ENCODE assay signal across 19 cellular contexts in genomic region chr13:63541336-63541735, GRCh38.
"Had no signal": no experiment of that assay in that cellular context is flagged by ENCODE, and none has a peak within 500 bp of the region (broad histone marks: within the 10 kb centered on the region; RNA-seq: fewer than 3 reads in every experiment).

No MANE protein-coding gene starts in this region.

- H3K36me3 Mint-ChIP-seq: naive thymus-derived CD8-positive, alpha-beta T cell had no signal

- H3K4me3 ChIP-seq: dorsolateral prefrontal cortex, heart right ventricle, mucosa of descending colon, psoas muscle, right lobe of liver had no signal

- H3K27ac Mint-ChIP-seq: naive thymus-derived CD8-positive, alpha-beta T cell had no signal

- H3K4me3 Mint-ChIP-seq: central memory CD8-positive, alpha-beta T cell; naive thymus-derived CD8-positive, alpha-beta T cell; neural crest cell had no signal

- H3K4me1 ChIP-seq: heart right ventricle, psoas muscle, right lobe of liver had no signal

- H3K4me1 Mint-ChIP-seq: central memory CD8-positive, alpha-beta T cell; naive thymus-derived CD8-positive, alpha-beta T cell had no signal

- H3K27ac ChIP-seq: dorsolateral prefrontal cortex, heart right ventricle, psoas muscle, right lobe of liver had no signal

- H3K36me3 ChIP-seq: heart right ventricle, right lobe of liver had no signal

- H3K9me3 ChIP-seq: psoas muscle, right lobe of liver had no signal

- H3K27me3 ChIP-seq: heart right ventricle, right lobe of liver had no signal

- ATAC-seq: heart right ventricle; left lobe of liver; mucosa of descending colon; naive thymus-derived CD8-positive, alpha-beta T cell; psoas muscle; right lobe of liver had no signal

- DNase-seq: cortex of kidney; dorsolateral prefrontal cortex; effector CD8-positive, alpha-beta T cell; foreskin melanocyte; heart right ventricle; kidney glomerular epithelial cell; mammary epithelial cell; mucosa of descending colon; naive thymus-derived CD8-positive, alpha-beta T cell; psoas muscle; retina; right lobe of liver; stimulated activated CD4-positive, alpha-beta T cell treated with anti-CD3 and anti-CD28 coated beads, Interleukin-15, amount 100 ng/mL, for 24 hours; stimulated activated CD4-positive, alpha-beta T cell treated with anti-CD3 and anti-CD28 coated beads, Interleukin-1b, Interleukin-23, amount 100 ng/mL, for 48 hours; stimulated activated CD4-positive, alpha-beta T cell treated with anti-CD3 and anti-CD28 coated beads, Interleukin-4, amount 100 ng/mL, for 4 hours; stimulated activated naive CD4-positive, alpha-beta T cell treated with Interleukin-2 at 50 U/mL for 16 hours had no signal

- H3K27me3 Mint-ChIP-seq: central memory CD8-positive, alpha-beta T cell; naive thymus-derived CD8-positive, alpha-beta T cell had no signal
